Comparison of ENCODE assay signal across 29 cellular contexts in genomic region chr5:173590436-173591299, GRCh38. TPM values are rescaled to one million over a fixed set of nuclear protein-coding genes. Genes with fewer than 3 reads are reported as not detected.
DNase-seq lines count a peak whose midpoint lies in the region; ATAC-seq and TF ChIP-seq lines count a peak whose summit lies in the region.
"Had no signal": no experiment of that assay in that cellular context is flagged by ENCODE, and none has a peak within 500 bp of the region (broad histone marks: within the 10 kb centered on the region; RNA-seq: fewer than 3 reads in every experiment).

No MANE protein-coding gene starts in this region.

- H3K4me2 ChIP-seq in GM23248 (ENCODE audit: unreplicated experiment) = peak overlapping the region; percentile 34
- H3K4me2 ChIP-seq: KMS-11 had no signal

- H3F3A ChIP-seq in GM23248 (ENCODE audit: insufficient read depth) = peaks cover 7% of the 10 kb centered on the region; the same call in 1 of the 2 replicates

- no peak for ATAC-seq in thoracic aorta (ENCODE audit: insufficient number of reproducible peaks, low FRiP score, low read depth)
- ATAC-seq: body of pancreas; right lobe of liver; stimulated activated memory B cell treated with anti-CD40 and anti-IgM and Interleukin-4, amounts not matched to agents 10 μg/mL and 1 μg/mL and 100 μg/mL, for 72 hours had no signal

- H3K9me3 ChIP-seq in GM23248 (ENCODE audit: low read depth) = no peaks in the 10 kb centered on the region
- H3K9me3 ChIP-seq in thoracic aorta = peaks cover 15% of the 10 kb centered on the region
- H3K9me3 ChIP-seq: right lobe of liver had no signal

- H3K36me3 ChIP-seq in GM23248 (ENCODE audit: low read depth) = no peaks in the 10 kb centered on the region
- peaks cover 5% of the 10 kb centered on the region for H3K36me3 ChIP-seq in thoracic aorta
- H3K36me3 ChIP-seq: HAP-1, right lobe of liver had no signal

- H3K9me2 ChIP-seq in GM23248 (ENCODE audit: insufficient read depth) = no peaks in the 10 kb centered on the region

- TF ChIP-seq CTCF in thoracic aorta (IDR thresholded peaks at IDR 0.05) = no peak

- in situ Hi-C loops in GM23248 (cut with MboI) = loop anchor here (25.0 kb wide), 1 partner anchor 428 kb away; no protein-coding TSS in a partner anchor

- DNase-seq in GM23248 = no peak
- DNase-seq in medulla oblongata (ENCODE audit: extremely low spot score) = peak; percentile 20
- DNase-seq in thoracic aorta (ENCODE audit: low spot score) = no peak
- DNase-seq in NCI-H1105 treated with DMSO at 0.1 percent for 48 hours (lab: John Stamatoyannopoulos, UW) = no peak
- no peak for DNase-seq in DMS79 treated with DMSO at 0.1 percent for 48 hours (lab: John Stamatoyannopoulos, UW)
- no peak for DNase-seq in activated CD4-positive, alpha-beta T cell treated with anti-CD3 and anti-CD28 coated beads, Interleukin-2, amount 50 U/mL, for 48 hours
- DNase-seq: ACHN; activated gamma-delta T cell; activated naive CD8-positive, alpha-beta T cell treated with anti-CD3 and anti-CD28 coated beads, Interleukin-2, amount 10 ng/mL, durations not matched to agents 7 days and 5 days; cerebellar nuclear complex; COR-L47; effector CD4-positive, alpha-beta T cell; GDM1; kidney; MM.1S; NCI-H1417 treated with DMSO at 0.1 percent for 48 hours; NCI-H2081 treated with DMSO at 0.1 percent for 48 hours; NCI-H345; NCI-H774; right lobe of liver; stimulated activated CD4-positive, alpha-beta T cell treated with anti-CD3 and anti-CD28 coated beads, Interleukin-4, amount 100 ng/mL, for 4 hours; T-helper 2 cell had no signal

- 0 out of 2 replicates have a peak overlapping the region, but pooled peaks have one; percentile 8 for H3K27ac ChIP-seq in GM23248
- H3K27ac ChIP-seq in cingulate gyrus (ENCODE audit: low read depth, low read length) = peak overlapping the region; percentile 52
- H3K27ac ChIP-seq in thoracic aorta = peak overlapping the region in 1 of 2 donors; percentile 39
- H3K27ac ChIP-seq: body of pancreas, epithelial cell of prostate, KMS-11, right lobe of liver had no signal

- WGBS in GM23248 (ENCODE audit: low coverage in 1 of 2, low lambda C conversion rate in 2 of 2, missing lambda C conversion rate in 2 of 2), 2 experiments = 8 to 10% methylated on average over 16 of the region's 16 CpGs

- no peaks in the 10 kb centered on the region for H3K79me2 ChIP-seq in GM23248 (ENCODE audit: insufficient read depth)

- H3K9ac ChIP-seq in GM23248 = peak overlapping the region; percentile 21; the same call in 1 of the 2 replicates
- H3K9ac ChIP-seq: KMS-11 had no signal

- peak overlapping the region; percentile 57 for H2AFZ ChIP-seq in GM23248

- H4K20me1 ChIP-seq in GM23248 (ENCODE audit: insufficient read depth) = no peaks in the 10 kb centered on the region

- H3K4me3 ChIP-seq in GM23248 (no peak overlapping the region), thoracic aorta (peak overlapping the region; percentile 35)
- H3K4me3 ChIP-seq: body of pancreas, HAP-1, lung, right lobe of liver had no signal

- H3K4me1 ChIP-seq in GM23248 (ENCODE audit: insufficient read depth) (peaks cover 11% of the 10 kb centered on the region), thoracic aorta (ENCODE audit: control insufficient read depth in 1 of 2, low read depth in 2 of 2) (peaks cover 0 to 21% of the 10 kb centered on the region in 2 donors)
- H3K4me1 ChIP-seq: body of pancreas, HAP-1, right lobe of liver had no signal

- no peaks in the 10 kb centered on the region for H3K27me3 ChIP-seq in GM23248 (replicated peaks; ENCODE audit: insufficient read depth)
- no peaks in the 10 kb centered on the region for H3K27me3 ChIP-seq in thoracic aorta (replicated peaks; ENCODE audit: insufficient read depth)
- H3K27me3 ChIP-seq: body of pancreas, right lobe of liver had no signal

RNA-seq across cellular contexts. Expression of gene BOD1, which starts 25.8 kb away (rescaled TPM):
- total RNA-seq in GM23248 (2014; rRNA removed; shearing (Covaris generic)) = 48.1 and 51.4 TPM in 2 replicates
- polyA plus RNA-seq in GM23248 (2016; fragmentation: Nextera tagmentation; extraction: Ambion mirVana) = 64.3 and 66.1 TPM in 2 replicates
- total RNA-seq in thoracic aorta = 10 to 100 TPM; 30.2 to 44.7 TPM
